16 cellular contexts compared by ENCODE assay signal in genomic region chr3:9079674-9080073, GRCh38.
"Had no signal": no experiment of that assay in that cellular context is flagged by ENCODE, and none has a peak within 500 bp of the region (broad histone marks: within the 10 kb centered on the region; RNA-seq: fewer than 3 reads in every experiment).

No MANE protein-coding gene starts in this region.

- H3K27me3 Mint-ChIP-seq: activated naive CD8-positive, alpha-beta T cell treated with anti-CD3 and anti-CD28 coated beads, Interleukin-2, amount 10 ng/mL, durations not matched to agents 7 days and 5 days; activated T-cell treated with anti-CD3 and anti-CD28 coated beads, Interleukin-2, amount 50 U/mL, for 24 hours had no signal

- H3K4me3 Mint-ChIP-seq: activated naive CD8-positive, alpha-beta T cell treated with anti-CD3 and anti-CD28 coated beads, Interleukin-2, amount 10 ng/mL, durations not matched to agents 7 days and 5 days; activated T-cell treated with anti-CD3 and anti-CD28 coated beads, Interleukin-2, amount 50 U/mL, for 24 hours; naive B cell; stimulated activated effector memory CD8-positive, alpha-beta T cell treated with anti-CD3 and anti-CD28 coated beads, Interleukin-12 subunit alpha, Interleukin-12 subunit beta, amount 100 ng/mL, for 72 hours; T-helper 2 cell treated with Interferon-gamma antibody and Interleukin-4, amounts not matched to agents 5 μg/mL and 100 μg/mL, for 36 hours had no signal

- H3K36me3 Mint-ChIP-seq: activated naive CD8-positive, alpha-beta T cell treated with anti-CD3 and anti-CD28 coated beads, Interleukin-2, amount 10 ng/mL, durations not matched to agents 7 days and 5 days; naive B cell; stimulated activated effector memory CD8-positive, alpha-beta T cell treated with anti-CD3 and anti-CD28 coated beads, Interleukin-12 subunit alpha, Interleukin-12 subunit beta, amount 100 ng/mL, for 72 hours had no signal

- H3K27ac ChIP-seq: ascending aorta, coronary artery, parathyroid adenoma, transverse colon had no signal

- H3K36me3 ChIP-seq: ascending aorta, transverse colon had no signal

- H3K9me3 Mint-ChIP-seq: activated naive CD8-positive, alpha-beta T cell treated with anti-CD3 and anti-CD28 coated beads, Interleukin-2, amount 10 ng/mL, durations not matched to agents 7 days and 5 days; activated T-cell treated with anti-CD3 and anti-CD28 coated beads, Interleukin-2, amount 50 U/mL, for 24 hours; stimulated activated effector memory CD8-positive, alpha-beta T cell treated with anti-CD3 and anti-CD28 coated beads, Interleukin-12 subunit alpha, Interleukin-12 subunit beta, amount 100 ng/mL, for 72 hours; T-helper 2 cell treated with Interferon-gamma antibody and Interleukin-4, amounts not matched to agents 5 μg/mL and 100 μg/mL, for 36 hours had no signal

- H3K27me3 ChIP-seq: ascending aorta, transverse colon had no signal

- H3K9me3 ChIP-seq: ascending aorta, transverse colon had no signal

- H3K9ac ChIP-seq: parathyroid adenoma had no signal

- H3K4me1 Mint-ChIP-seq: activated naive CD8-positive, alpha-beta T cell treated with anti-CD3 and anti-CD28 coated beads, Interleukin-2, amount 10 ng/mL, durations not matched to agents 7 days and 5 days; naive B cell; stimulated activated effector memory CD8-positive, alpha-beta T cell treated with anti-CD3 and anti-CD28 coated beads, Interleukin-12 subunit alpha, Interleukin-12 subunit beta, amount 100 ng/mL, for 72 hours had no signal

- H3K79me2 ChIP-seq: parathyroid adenoma had no signal

- H3K27ac Mint-ChIP-seq: activated naive CD8-positive, alpha-beta T cell treated with anti-CD3 and anti-CD28 coated beads, Interleukin-2, amount 10 ng/mL, durations not matched to agents 7 days and 5 days; activated T-cell treated with anti-CD3 and anti-CD28 coated beads, Interleukin-2, amount 50 U/mL, for 24 hours; T-helper 2 cell treated with Interferon-gamma antibody and Interleukin-4, amounts not matched to agents 5 μg/mL and 100 μg/mL, for 36 hours had no signal

- DNase-seq: activated CD4-positive, alpha-beta T cell treated with anti-CD3 and anti-CD28 coated beads, Interleukin-2, amount 50 U/mL, for 4 hours; activated effector memory CD4-positive, alpha-beta T cell treated with anti-CD3 and anti-CD28 coated beads, Interleukin-2, amount 50 U/mL, for 16 hours; activated naive CD8-positive, alpha-beta T cell treated with anti-CD3 and anti-CD28 coated beads, Interleukin-2, amount 10 ng/mL, durations not matched to agents 7 days and 5 days; activated T-cell treated with anti-CD3 and anti-CD28 coated beads, Interleukin-2, amount 50 U/mL, for 24 hours; effector CD8-positive, alpha-beta T cell; hippocampal formation; naive B cell; retina; substantia nigra; SW 1271; transverse colon had no signal

- H3K4me1 ChIP-seq: ascending aorta, parathyroid adenoma, transverse colon had no signal

- H2AFZ ChIP-seq: parathyroid adenoma had no signal

- H3K4me3 ChIP-seq: ascending aorta, coronary artery, transverse colon had no signal
